In the genomic region with DNA sequence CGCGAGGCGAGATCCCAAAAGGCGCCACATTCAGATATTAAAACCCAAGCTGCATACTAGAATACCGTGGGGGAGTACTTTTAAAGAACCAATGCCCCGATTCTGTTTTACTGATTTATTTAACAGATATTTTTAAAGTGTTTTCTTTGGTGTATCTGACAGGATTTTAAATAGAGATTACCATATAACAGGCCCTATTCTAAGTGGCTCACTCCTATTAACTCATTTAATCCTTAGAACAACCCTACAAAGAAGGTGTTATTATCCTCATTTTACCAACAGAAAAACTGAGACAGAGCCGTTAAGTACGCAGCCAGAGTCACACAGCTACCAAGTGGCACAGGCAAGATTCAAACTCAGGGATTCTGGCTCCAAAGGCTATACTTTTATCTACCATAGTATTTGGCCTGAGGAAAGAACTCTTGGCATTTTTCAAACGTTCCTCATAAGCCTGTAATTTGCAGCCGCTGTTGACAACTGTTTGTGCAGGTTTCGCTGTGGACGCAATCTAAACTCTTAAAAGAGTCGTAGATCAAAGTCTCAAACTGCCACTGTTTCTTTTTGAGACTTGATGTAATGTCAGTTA, we compare ENCODE assay signal across 9 cellular contexts. TPM values are rescaled to one million over a fixed set of nuclear protein-coding genes. Genes with fewer than 3 reads are reported as not detected.
DNase-seq lines count a peak whose midpoint lies in the region; ATAC-seq, FAIRE-seq and TF ChIP-seq lines count a peak whose summit lies in the region.
"Had no signal": no experiment of that assay in that cellular context is flagged by ENCODE, and none has a peak within 500 bp of the region (broad histone marks: within the 10 kb centered on the region; RNA-seq: fewer than 3 reads in every experiment).

No MANE protein-coding gene starts in this region.

- POLR2A ChIA-PET in HEK293T (lab: Yijun Ruan, JAX) = interaction anchor here (1.2 to 4.0 kb wide), 7 partner anchors 9 to 198 kb away, joined by 3 to 29 read pairs (median 4); no protein-coding TSS in a partner anchor
- POLR2A ChIA-PET in activated CD8-positive, alpha-beta T cell treated with anti-CD3 and anti-CD28 coated beads, Interleukin-2, amount 10 ng/mL, durations not matched to agents 7 days and 5 days (lab: Charles Lee) = interaction anchor here (0.9 to 3.6 kb wide), 4 partner anchors 11 to 26 kb away, joined by 3 to 24 read pairs (median 4); no protein-coding TSS in a partner anchor

- no peak overlapping the region for H3K27ac ChIP-seq in ACC112 (ENCODE audit: low read depth, low read length)

- 0 out of 2 replicates have a peak, but pooled peaks cover 4% of the 10 kb centered on the region for H3K36me3 ChIP-seq in ACC112 (ENCODE audit: insufficient read depth, low read length)

- H3K27me3 Mint-ChIP-seq in activated CD8-positive, alpha-beta T cell treated with anti-CD3 and anti-CD28 coated beads, Interleukin-2, amount 10 ng/mL, durations not matched to agents 7 days and 5 days (ENCODE audit: low read depth) = peaks cover 4% of the 10 kb centered on the region
- H3K27me3 Mint-ChIP-seq in memory B cell = no peaks in the 10 kb centered on the region

- H3K79me2 ChIP-seq in ACC112 (ENCODE audit: control insufficient read depth, insufficient read depth, low read length, unreplicated experiment) = peaks cover 44% of the 10 kb centered on the region

- H3K4me3 ChIP-seq in ACC112 (ENCODE audit: low read depth, low read length) = peak overlapping the region; percentile 39

- no peak for DNase-seq in HEK293T (ENCODE audit: extremely low spot score)
- DNase-seq in activated CD8-positive, alpha-beta T cell treated with anti-CD3 and anti-CD28 coated beads, Interleukin-2, amount 10 ng/mL, durations not matched to agents 7 days and 5 days = no peak
- no peak for DNase-seq in memory B cell (ENCODE audit: low spot score in 2 of 2)
- no peak for DNase-seq in DMS153 (lab: John Stamatoyannopoulos, UW)
- no peak for DNase-seq in D721Med (ENCODE audit: insufficient read length, low spot score)

- peaks cover 19% of the 10 kb centered on the region for H3K4me1 ChIP-seq in ACC112 (ENCODE audit: control insufficient read depth, insufficient read depth, low read length, unreplicated experiment)

- H2AFZ ChIP-seq in ACC112 (ENCODE audit: low read length, unreplicated experiment) = peak overlapping the region; percentile 64

- H3K27me3 ChIP-seq in ACC112 (ENCODE audit: insufficient read depth, low read length) = no peaks in the 10 kb centered on the region

- peaks cover 51% of the 10 kb centered on the region for H3K4me1 Mint-ChIP-seq in activated CD8-positive, alpha-beta T cell treated with anti-CD3 and anti-CD28 coated beads, Interleukin-2, amount 10 ng/mL, durations not matched to agents 7 days and 5 days (ENCODE audit: low read depth)
- peaks cover 22% of the 10 kb centered on the region for H3K4me1 Mint-ChIP-seq in memory B cell

- no peaks in the 10 kb centered on the region for H3K9me3 Mint-ChIP-seq in activated CD8-positive, alpha-beta T cell treated with anti-CD3 and anti-CD28 coated beads, Interleukin-2, amount 10 ng/mL, durations not matched to agents 7 days and 5 days (ENCODE audit: insufficient read depth)
- no peaks in the 10 kb centered on the region for H3K9me3 Mint-ChIP-seq in memory B cell

- CTCF ChIA-PET in HEK293T (lab: Yijun Ruan, JAX) = no interaction called here
- CTCF ChIA-PET in activated CD8-positive, alpha-beta T cell treated with anti-CD3 and anti-CD28 coated beads, Interleukin-2, amount 10 ng/mL, durations not matched to agents 7 days and 5 days (lab: Charles Lee) = interaction anchor here (0.7 to 3.9 kb wide), 3 partner anchors 10 to 53 kb away, joined by 3 to 21 read pairs (median 3); no protein-coding TSS in a partner anchor

- H3K27ac Mint-ChIP-seq in activated CD8-positive, alpha-beta T cell treated with anti-CD3 and anti-CD28 coated beads, Interleukin-2, amount 10 ng/mL, durations not matched to agents 7 days and 5 days = peak overlapping the region; percentile 89
- no peak overlapping the region for H3K27ac Mint-ChIP-seq in memory B cell

- FAIRE-seq in D721Med (lab: Jason Lieb, UNC) = no peak

- ATAC-seq in activated CD8-positive, alpha-beta T cell treated with anti-CD3 and anti-CD28 coated beads, Interleukin-2, amount 10 ng/mL, durations not matched to agents 7 days and 5 days = no peak
- ATAC-seq in memory B cell (ENCODE audit: low read depth) = no peak
- ATAC-seq in HG02970 (IDR thresholded peaks at IDR 0.05; ENCODE audit: low FRiP score, unreplicated experiment) = no peak
- ATAC-seq in GM18502 (IDR thresholded peaks at IDR 0.05; ENCODE audit: poor library complexity, unreplicated experiment) = no peak

- TF ChIP-seq CTCF in D721Med (IDR thresholded peaks at IDR 0.05; ENCODE audit: insufficient read depth, missing control alignments) = no peak

- peak overlapping the region; percentile 94 for H3K4me3 Mint-ChIP-seq in activated CD8-positive, alpha-beta T cell treated with anti-CD3 and anti-CD28 coated beads, Interleukin-2, amount 10 ng/mL, durations not matched to agents 7 days and 5 days
- peak overlapping the region; percentile 87 for H3K4me3 Mint-ChIP-seq in memory B cell

- peaks cover 16% of the 10 kb centered on the region for H3K36me3 Mint-ChIP-seq in activated CD8-positive, alpha-beta T cell treated with anti-CD3 and anti-CD28 coated beads, Interleukin-2, amount 10 ng/mL, durations not matched to agents 7 days and 5 days (ENCODE audit: low read depth)
- H3K36me3 Mint-ChIP-seq in memory B cell = peaks cover 1% of the 10 kb centered on the region

TF ChIP-seq in HEK293T, 16 proteins besides CTCF, POLR2A, EP300 and RAD21:
- TF ChIP-seq, protein P1, sequence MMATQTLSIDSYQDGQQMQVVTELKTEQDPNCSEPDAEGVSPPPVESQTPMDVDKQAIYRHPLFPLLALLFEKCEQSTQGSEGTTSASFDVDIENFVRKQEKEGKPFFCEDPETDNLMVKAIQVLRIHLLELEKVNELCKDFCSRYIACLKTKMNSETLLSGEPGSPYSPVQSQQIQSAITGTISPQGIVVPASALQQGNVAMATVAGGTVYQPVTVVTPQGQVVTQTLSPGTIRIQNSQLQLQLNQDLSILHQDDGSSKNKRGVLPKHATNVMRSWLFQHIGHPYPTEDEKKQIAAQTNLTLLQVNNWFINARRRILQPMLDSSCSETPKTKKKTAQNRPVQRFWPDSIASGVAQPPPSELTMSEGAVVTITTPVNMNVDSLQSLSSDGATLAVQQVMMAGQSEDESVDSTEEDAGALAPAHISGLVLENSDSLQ (IDR thresholded peaks at IDR 0.05) = peak; percentile 45
- TF ChIP-seq ELF4 (IDR thresholded peaks at IDR 0.05) = no peak
- no peak for TF ChIP-seq BHLHE40 (IDR thresholded peaks at IDR 0.05; ENCODE audit: borderline replicate concordance)
- peak; percentile 32; the same call in 1 of the 2 replicates for TF ChIP-seq FOXM1 (IDR thresholded peaks at IDR 0.05; ENCODE audit: borderline replicate concordance)
- no peak for TF ChIP-seq ARNT (IDR thresholded peaks at IDR 0.05)
- TF ChIP-seq FOXA1 (IDR thresholded peaks at IDR 0.05) = no peak
- TF ChIP-seq HDGF (IDR thresholded peaks at IDR 0.05; ENCODE audit: borderline replicate concordance) = no peak
- no peak for TF ChIP-seq FOXK2 (IDR thresholded peaks at IDR 0.05)
- TF ChIP-seq L3MBTL2 (conservative IDR thresholded peaks at IDR 0.05) = 0 out of 2 replicates have a peak, but pooled peaks have one; percentile 55
- TF ChIP-seq CTBP1 (IDR thresholded peaks at IDR 0.05; ENCODE audit: borderline replicate concordance) = no peak
- TF ChIP-seq ZNF384 (IDR thresholded peaks at IDR 0.05) = no peak

RNA-seq across cellular contexts. Expression of a gene that starts 0.6 kb away (rescaled TPM):
- total RNA-seq in activated CD8-positive, alpha-beta T cell treated with anti-CD3 and anti-CD28 coated beads, Interleukin-2, amount 10 ng/mL, durations not matched to agents 7 days and 5 days = 10 to 100 TPM; 27.4 to 30.2 TPM

RNA-seq across cellular contexts. Expression of a gene that starts 46.8 kb away (rescaled TPM):
- not detected for total RNA-seq in activated CD8-positive, alpha-beta T cell treated with anti-CD3 and anti-CD28 coated beads, Interleukin-2, amount 10 ng/mL, durations not matched to agents 7 days and 5 days
- total RNA-seq: HT-29 had no signal
